In genomic region chr14:99564903-99565259, GRCh38 we compare ENCODE assay signal across 13 cellular contexts. TPM values are rescaled to one million over a fixed set of nuclear protein-coding genes. Genes with fewer than 3 reads are reported as not detected.
A peak's percentile ranks its signal among the peaks of the same experiment; 100 is the strongest.
DNase-seq lines count a peak whose midpoint lies in the region; ATAC-seq, FAIRE-seq and TF ChIP-seq lines count a peak whose summit lies in the region.
"Had no signal": no experiment of that assay in that cellular context is flagged by ENCODE, and none has a peak within 500 bp of the region (broad histone marks: within the 10 kb centered on the region; RNA-seq: fewer than 3 reads in every experiment).

No MANE protein-coding gene starts in this region.

- peak overlapping the region; percentile 63 for H2AK5ac ChIP-seq in IMR-90 (ENCODE audit: low read depth, low read length)

- peaks cover 95% of the 10 kb centered on the region for H3K79me2 ChIP-seq in HepG2 (ENCODE audit: insufficient read depth, low read length)

- H3K27ac ChIP-seq in IMR-90 (ENCODE audit: insufficient read depth, low read length), result no peak overlapping the region
- peak overlapping the region; percentile 89 for H3K27ac ChIP-seq in WERI-Rb-1
- peak overlapping the region; percentile 91 for H3K27ac ChIP-seq in HepG2 (ENCODE audit: extremely low read length, insufficient read depth, low read length)
- H3K27ac ChIP-seq in stomach smooth muscle (ENCODE audit: low read length), result peak overlapping the region; percentile 94

- H3K23ac ChIP-seq in IMR-90 (ENCODE audit: low read depth, low read length), result no peak overlapping the region

- no peaks in the 10 kb centered on the region for H3K27me3 ChIP-seq in IMR-90 (ENCODE audit: control insufficient read depth, insufficient read depth, low read length)
- H3K27me3 ChIP-seq in WERI-Rb-1 (ENCODE audit: insufficient read depth, low read depth, severe bottlenecking), result no peaks in the 10 kb centered on the region
- H3K27me3 ChIP-seq in HepG2 (ENCODE audit: control insufficient read depth in 1 of 2, insufficient read depth in 2 of 2, low read length in 2 of 2), result no peaks in the 10 kb centered on the region
- H3K27me3 ChIP-seq in stomach smooth muscle (ENCODE audit: control insufficient read depth in 1 of 2, insufficient read depth in 2 of 2, low read length in 2 of 2), result no peaks in the 10 kb centered on the region

- intact Hi-C loops in IMR-90 (cut with micrococcal nuclease) (loop anchor here (5.0 kb wide), 1 partner anchor 33 kb away; no protein-coding TSS in a partner anchor), HepG2 (cut with micrococcal nuclease; ENCODE audit: unreplicated experiment) (loop anchor here (5.0 kb wide), 1 partner anchor 62 kb away; no protein-coding TSS in a partner anchor)

- no peak overlapping the region for H3K4me3 ChIP-seq in IMR-90 (ENCODE audit: insufficient read depth, low read depth, low read length)
- no peak overlapping the region for H3K4me3 ChIP-seq in WERI-Rb-1 (ENCODE audit: low read depth, low read length)
- H3K4me3 ChIP-seq in HepG2 (replicated peaks in 1 of 3; ENCODE audit: insufficient read depth in 1 of 3, low read depth in 2 of 3, low read length in 3 of 3), result no peak overlapping the region
- H3K4me3 ChIP-seq in stomach smooth muscle (ENCODE audit: low read length in 2 of 2), result peak overlapping the region; percentile 13 to 49

- TF ChIP-seq CTCF in IMR-90 (conservative IDR thresholded peaks at IDR 0.05; ENCODE audit: low read depth, low read length) (no peak), WERI-Rb-1 (IDR thresholded peaks at IDR 0.05; ENCODE audit: low read depth, low read length) (no peak), HepG2 (CRISPR knock-in tag; IDR thresholded peaks at IDR 0.05) (no peak)

- no peak overlapping the region for H2BK5ac ChIP-seq in IMR-90 (ENCODE audit: low read depth, low read length, poor library complexity, severe bottlenecking)

- peak overlapping the region; percentile 57; the same call in 1 of the 2 replicates for H3K4ac ChIP-seq in IMR-90 (ENCODE audit: low read depth, low read length)

- no peak overlapping the region for H2BK15ac ChIP-seq in IMR-90 (ENCODE audit: low read depth, low read length)

- POLR2A ChIA-PET in IMR-90 (lab: Charles Lee; ENCODE audit: unreplicated experiment) (no interaction called here), HepG2 (lab: Yijun Ruan, JAX) (interaction anchor here (1.0 to 2.2 kb wide), 6 partner anchors 9 to 41 kb away, joined by 3 to 8 read pairs (median 7); partner anchors contain the start of gene CCDC85C)

- no peak; the same call in 1 of the 2 replicates for ATAC-seq in IMR-90 (ENCODE audit: low read depth)
- ATAC-seq in HepG2, result no peak
- ATAC-seq in GM21526 (IDR thresholded peaks at IDR 0.05; ENCODE audit: low FRiP score, unreplicated experiment), result no peak
- no peak for ATAC-seq in T-helper 17 cell
- ATAC-seq in GM18502 (IDR thresholded peaks at IDR 0.05; ENCODE audit: poor library complexity, unreplicated experiment), result no peak
- ATAC-seq: stimulated activated naive CD8-positive, alpha-beta T cell treated with anti-CD3 and anti-CD28 coated beads, Interleukin-15, amount 100 ng/mL, for 72 hours had no signal

- TF ChIP-seq POLR2A in IMR-90 (IDR thresholded peaks at IDR 0.05; ENCODE audit: low read depth, low read length) (no peak), HepG2 (IDR thresholded peaks at IDR 0.05; ENCODE audit: insufficient read depth in 1 of 2, low read depth in 2 of 2, low read length in 2 of 2) (no peak)

- TF ChIP-seq RAD21 in IMR-90 (IDR thresholded peaks at IDR 0.05; ENCODE audit: low read length) (no peak), HepG2 (CRISPR knock-in tag; IDR thresholded peaks at IDR 0.05) (no peak)

- H4K8ac ChIP-seq in IMR-90 (ENCODE audit: low read depth in 2 of 2, low read length in 2 of 2), result no peak overlapping the region

- H3K9me3 ChIP-seq in IMR-90 (ENCODE audit: control insufficient read depth, insufficient read depth, low read length) (no peaks in the 10 kb centered on the region), WERI-Rb-1 (ENCODE audit: severe bottlenecking) (no peaks in the 10 kb centered on the region), HepG2 (ENCODE audit: low read length) (no peaks in the 10 kb centered on the region), stomach smooth muscle (ENCODE audit: control insufficient read depth in 2 of 2, low read length in 2 of 2) (no peaks in the 10 kb centered on the region), T-helper 17 cell (ENCODE audit: control insufficient read depth, low read length, poor library complexity, severe bottlenecking) (no peaks in the 10 kb centered on the region)

- peak overlapping the region; percentile 82 for H2AK9ac ChIP-seq in IMR-90 (replicated peaks; ENCODE audit: low read depth, low read length, poor library complexity)

- no peaks in the 10 kb centered on the region for H3K36me3 Mint-ChIP-seq in T-helper 17 cell (ENCODE audit: low read depth)
- H3K36me3 Mint-ChIP-seq: memory B cell had no signal

- H3K56ac ChIP-seq in IMR-90 (ENCODE audit: extremely low read depth, insufficient read depth, low read length), result no peak overlapping the region

- TF ChIP-seq EP300 in HepG2 (IDR thresholded peaks at IDR 0.05; ENCODE audit: low read depth in 2 of 2, low read length in 2 of 2) (no peak), HepG2 (CRISPR knock-in tag; IDR thresholded peaks at IDR 0.05; ENCODE audit: borderline replicate concordance) (no peak)

- peaks cover 28% of the 10 kb centered on the region for H3K9me1 ChIP-seq in IMR-90 (ENCODE audit: insufficient read depth, low read length)

- H3K4me2 ChIP-seq in IMR-90 (ENCODE audit: low read depth, low read length) (no peak overlapping the region; the same call in 1 of the 2 replicates), HepG2 (ENCODE audit: low read depth, low read length) (peak overlapping the region; percentile 80; the same call in 1 of the 2 replicates)

- no peak overlapping the region for H3K18ac ChIP-seq in IMR-90 (ENCODE audit: low read depth, low read length)

- no peak overlapping the region; the same call in 1 of the 2 replicates for H4K5ac ChIP-seq in IMR-90 (ENCODE audit: low read depth, low read length)

- 0 out of 2 replicates have a peak overlapping the region, but pooled peaks have one; percentile 35 for H4K91ac ChIP-seq in IMR-90 (ENCODE audit: insufficient read depth, low read depth, low read length)

- no peaks in the 10 kb centered on the region for H3K36me3 ChIP-seq in IMR-90 (ENCODE audit: control insufficient read depth, insufficient read depth, low read length)
- H3K36me3 ChIP-seq in WERI-Rb-1, result no peaks in the 10 kb centered on the region
- H3K36me3 ChIP-seq in HepG2 (replicated peaks in 1 of 2; ENCODE audit: control insufficient read depth in 1 of 2, insufficient read depth in 2 of 2, low read length in 2 of 2), result no peaks in the 10 kb centered on the region
- no peaks in the 10 kb centered on the region for H3K36me3 ChIP-seq in stomach smooth muscle (ENCODE audit: control insufficient read depth in 2 of 2, insufficient read depth in 2 of 2, low read length in 2 of 2)

- 29% methylated on average over 6 of the region's 15 CpGs; no CpG with 5 or more reads in 1 of the 2 experiments for WGBS in IMR-90 (ENCODE audit: extremely low coverage in 2 of 2, insufficient read length in 1 of 2), 2 experiments
- WGBS in HepG2 (ENCODE audit: low lambda C conversion rate), result 82% methylated on average over 12 of the region's 15 CpGs

- H3K79me1 ChIP-seq in IMR-90 (ENCODE audit: low read depth in 1 of 2, low read length in 2 of 2), result peaks cover 35 to 94% of the 10 kb centered on the region in 2 experiments

- dilution Hi-C loops in IMR-90 (cut with HindIII; ENCODE audit: low sequenced_read_pairs, unreplicated experiment), result no loop called here

- BruUV-seq in IMR-90 (replicated peaks; lab: Mats Ljungman, UMichigan) (no TSS peak), HepG2 (replicated peaks; lab: Mats Ljungman, UMichigan) (no TSS peak)

- no peak overlapping the region for H3K9ac ChIP-seq in IMR-90 (ENCODE audit: low read depth, low read length)
- H3K9ac ChIP-seq in HepG2 (ENCODE audit: insufficient read depth, low read depth, low read length), result peak overlapping the region; percentile 25; the same call in 1 of the 2 replicates
- peak overlapping the region; percentile 29 to 57 for H3K9ac ChIP-seq in stomach smooth muscle (ENCODE audit: low read length in 2 of 2)

- H2BK120ac ChIP-seq in IMR-90 (ENCODE audit: low read depth, low read length), result no peak overlapping the region

- H3K4me1 Mint-ChIP-seq in T-helper 17 cell, result peaks cover 21% of the 10 kb centered on the region

- peaks cover 75% of the 10 kb centered on the region for H4K20me1 ChIP-seq in IMR-90 (ENCODE audit: insufficient read depth, low read length)
- peaks cover 12% of the 10 kb centered on the region for H4K20me1 ChIP-seq in HepG2 (ENCODE audit: insufficient read depth, low read length)

- H3K4me3 Mint-ChIP-seq in T-helper 17 cell, result no peak overlapping the region
- H3K4me3 Mint-ChIP-seq: activated T-cell treated with anti-CD3 and anti-CD28 coated beads, Interleukin-2, amount 50 U/mL, for 24 hours; memory B cell; stimulated activated naive CD8-positive, alpha-beta T cell treated with anti-CD3 and anti-CD28 coated beads, Interleukin-15, amount 100 ng/mL, for 72 hours had no signal

- in situ Hi-C loops in IMR-90 (cut with MboI; ENCODE audit: low sequenced_read_pairs), result no loop called here
- in situ Hi-C loops in HepG2 (cut with HindIII; ENCODE audit: extremely low pct_ligation_motif_present, low pct_unique_long_range_greater_than_20kb), result loop anchor here (5.0 kb wide), 1 partner anchor 37 kb away; the partner anchor contains the start of gene CCDC85C

- no peak for FAIRE-seq in HepG2 (lab: Jason Lieb, UNC)
- FAIRE-seq: endometrium had no signal

- H3K27me3 Mint-ChIP-seq in T-helper 17 cell, result no peaks in the 10 kb centered on the region
- H3K27me3 Mint-ChIP-seq: activated T-cell treated with anti-CD3 and anti-CD28 coated beads, Interleukin-2, amount 50 U/mL, for 24 hours; stimulated activated naive CD8-positive, alpha-beta T cell treated with anti-CD3 and anti-CD28 coated beads, Interleukin-15, amount 100 ng/mL, for 72 hours had no signal

- H2AFZ ChIP-seq in IMR-90 (replicated peaks; ENCODE audit: low read length, poor library complexity), result peak overlapping the region; percentile 63
- H2AFZ ChIP-seq in HepG2 (ENCODE audit: low read length), result no peak overlapping the region

- H2BK20ac ChIP-seq in IMR-90 (ENCODE audit: low read depth, low read length), result no peak overlapping the region

- CTCF ChIA-PET in IMR-90 (lab: Yijun Ruan, JAX) (no interaction called here), HepG2 (lab: Yijun Ruan, JAX; ENCODE audit: low intra/inter-chr PET ratio, low total read pairs) (no interaction called here)

- no peak overlapping the region for H3K27ac Mint-ChIP-seq in T-helper 17 cell
- H3K27ac Mint-ChIP-seq: activated T-cell treated with anti-CD3 and anti-CD28 coated beads, Interleukin-2, amount 50 U/mL, for 24 hours; memory B cell had no signal

- H3K14ac ChIP-seq in IMR-90 (replicated peaks; ENCODE audit: low read depth, low read length), result 0 out of 2 replicates have a peak overlapping the region, but pooled peaks have one; percentile 37

- H3K4me1 ChIP-seq in IMR-90 (ENCODE audit: control insufficient read depth, insufficient read depth, low read length) (peaks cover 46% of the 10 kb centered on the region), HepG2 (ENCODE audit: insufficient read depth, low read length) (peaks cover 95% of the 10 kb centered on the region), stomach smooth muscle (ENCODE audit: control insufficient read depth, insufficient read depth, low read length) (peaks cover 99% of the 10 kb centered on the region)

- DNase-seq in IMR-90 (no peak), WERI-Rb-1 (no peak), HepG2 (ENCODE audit: low spot score) (no peak), kidney glomerular epithelial cell (lab: John Stamatoyannopoulos, UW) (no peak), T-helper 17 cell (no peak)
- DNase-seq: activated CD4-positive, alpha-beta T cell treated with anti-CD3 and anti-CD28 coated beads for 4 hours; activated T-cell treated with anti-CD3 and anti-CD28 coated beads, Interleukin-2, amount 50 U/mL, for 24 hours; stimulated activated naive CD8-positive, alpha-beta T cell treated with anti-CD3 and anti-CD28 coated beads, Interleukin-15, amount 100 ng/mL, for 72 hours had no signal

RNA-seq across cellular contexts. Expression of gene CCDC85C, which starts 39.1 kb away (rescaled TPM):
- total RNA-seq in IMR-90 (2012; rRNA removed) (13.9 and 16.0 TPM in 2 replicates), HepG2 (2016; rRNA removed; fragmentation: Illumina TruSeq; extraction: Trizol) (43.8 and 47.6 TPM in 2 replicates), T-helper 17 cell (1 to 10 TPM; 8.3 to 9.3 TPM)
- polyA plus RNA-seq in IMR-90 (2012; rRNA removed) (19.0 and 22.2 TPM in 2 replicates), HepG2 (2011; rRNA removed) (18.8 and 30.3 TPM in 2 replicates)
- polyA plus RNA-seq in IMR-90 (2012; cell fraction: cytosol; rRNA removed), result 10.9 and 15.5 TPM in 2 replicates
- 11.3 and 20.4 TPM in 2 replicates for polyA plus RNA-seq in IMR-90 (2012; cell fraction: nucleus; rRNA removed; ENCODE audit: low replicate concordance)
- total RNA-seq in HepG2 (2016; cell fraction: cytosol; rRNA removed; fragmentation: Illumina TruSeq; extraction: Trizol; ENCODE audit: low read depth), result 4.3 and 4.6 TPM in 2 replicates
- 33.8 and 47.0 TPM in 2 replicates for total RNA-seq in HepG2 (2016; cell fraction: insoluble cytoplasmic fraction; rRNA removed; fragmentation: Illumina TruSeq; extraction: Trizol)
- 30.8 and 30.9 TPM in 2 replicates for total RNA-seq in HepG2 (2016; cell fraction: membrane; rRNA removed; fragmentation: Illumina TruSeq; extraction: Trizol)
- 23.1 and 29.3 TPM in 2 replicates for total RNA-seq in HepG2 (2016; cell fraction: nucleus; rRNA removed; fragmentation: Illumina TruSeq; extraction: Trizol)
- polyA plus RNA-seq in HepG2 (2011; cell fraction: cytosol; rRNA removed), result 21.2 and 24.0 TPM in 2 replicates
- polyA plus RNA-seq in HepG2 (2011; cell fraction: nucleus; rRNA removed), result 30.3 and 32.6 TPM in 2 replicates
- 41.6 and 57.3 TPM in 2 replicates for polyA plus RNA-seq in HepG2 (2012)
- 4.1 and 4.6 TPM in 2 replicates for polyA plus RNA-seq in HepG2 (2016; cell fraction: cytosol; fragmentation: Illumina TruSeq; extraction: Trizol; ENCODE audit: low read depth)
- polyA plus RNA-seq in HepG2 (2016; cell fraction: insoluble cytoplasmic fraction; fragmentation: Illumina TruSeq; extraction: Trizol; ENCODE audit: low read depth), result 36.1 and 43.0 TPM in 2 replicates
- 18.9 and 20.2 TPM in 2 replicates for polyA plus RNA-seq in HepG2 (2016; cell fraction: membrane; fragmentation: Illumina TruSeq; extraction: Trizol; ENCODE audit: low read depth)
- polyA plus RNA-seq in HepG2 (2016; cell fraction: nucleus; fragmentation: Illumina TruSeq; extraction: Trizol; ENCODE audit: insufficient read depth, low read depth), result 40.1 and 40.7 TPM in 2 replicates
- polyA minus RNA-seq in HepG2 (2011; rRNA and poly(A)+ RNA removed; ENCODE audit: low replicate concordance), result 44.2 and 114 TPM in 2 replicates
- 33.8 and 37.6 TPM in 2 replicates for polyA minus RNA-seq in HepG2 (2011; cell fraction: cytosol; rRNA and poly(A)+ RNA removed)
- 11.8 and 12.0 TPM in 2 replicates for polyA minus RNA-seq in HepG2 (2011; cell fraction: nucleus; rRNA and poly(A)+ RNA removed)

Comparison
In these comparisons a context has a peak if more than half of its experiments do, and no peak if none do; other contexts are left out.
1. H3K4me3 ChIP-seq: peak in stomach smooth muscle (2 of 2); none in IMR-90 (single experiment), WERI-Rb-1 (single experiment) and HepG2 (0 of 3).